15 cellular contexts compared by ENCODE assay signal in the genomic region with DNA sequence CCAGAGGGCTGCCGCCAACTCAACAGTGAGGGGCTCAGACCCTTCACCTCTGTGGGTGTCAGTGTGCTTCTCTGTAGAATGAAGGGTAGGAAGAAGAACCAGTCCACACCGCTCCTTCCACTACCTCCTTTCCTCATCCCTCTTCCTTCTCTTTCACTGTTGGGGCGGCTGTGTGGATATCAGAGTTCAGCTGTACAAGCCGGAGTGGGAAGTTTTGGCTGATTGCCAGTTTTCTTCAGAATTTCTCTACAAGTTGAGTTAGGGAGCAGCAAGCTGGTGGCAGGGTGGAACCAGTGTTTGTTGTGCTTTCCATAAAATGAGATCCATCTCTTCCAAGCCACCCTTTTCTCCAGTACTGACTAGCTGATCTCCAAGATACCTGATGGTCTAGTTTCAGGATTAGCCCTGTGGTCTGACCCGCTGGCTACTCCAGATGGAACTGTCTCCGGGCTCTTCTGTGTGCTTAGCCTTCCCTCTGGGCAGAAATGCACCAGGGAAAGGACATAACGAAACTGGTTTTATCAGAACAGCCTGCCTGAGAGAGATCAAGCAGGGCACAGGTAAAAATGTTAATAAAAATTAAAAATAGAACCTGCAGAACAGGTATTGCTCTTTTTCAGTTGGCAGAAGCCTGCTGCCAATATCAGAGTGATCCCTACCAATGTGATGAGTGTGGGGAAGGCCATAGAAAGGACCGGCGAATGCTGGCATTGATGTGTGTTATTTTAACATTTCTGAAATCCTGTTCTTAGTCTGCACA.
DNase-seq lines count a peak whose midpoint lies in the region; FAIRE-seq and TF ChIP-seq lines count a peak whose summit lies in the region.
"Had no signal": no experiment of that assay in that cellular context is flagged by ENCODE, and none has a peak within 500 bp of the region (broad histone marks: within the 10 kb centered on the region; RNA-seq: fewer than 3 reads in every experiment).

No MANE protein-coding gene starts in this region.

- peaks cover 50% of the 10 kb centered on the region for H3K4me1 ChIP-seq in SJCRH30
- peaks cover 45% of the 10 kb centered on the region for H3K4me1 ChIP-seq in keratinocyte (ENCODE audit: control insufficient read depth, extremely low read depth, insufficient read depth, low read length)
- peaks cover 25% of the 10 kb centered on the region for H3K4me1 ChIP-seq in smooth muscle cell (ENCODE audit: low read depth)

- peak overlapping the region; percentile 84 for H3K4me2 ChIP-seq in keratinocyte (ENCODE audit: control insufficient read depth, extremely low read depth, insufficient read depth, low read depth, low read length)
- peak overlapping the region; percentile 9 for H3K4me2 ChIP-seq in smooth muscle cell
- H3K4me2 ChIP-seq: KMS-11 had no signal

- dilution Hi-C loops in keratinocyte (cut with MboI; ENCODE audit: extremely low pct_ligation_motif_present, low sequenced_read_pairs), result loop anchor here (25.0 kb wide), 1 partner anchor 174 kb away; a partner anchor contains a TSS

- no peaks in the 10 kb centered on the region for H3K36me3 Mint-ChIP-seq in nephron progenitor cell (ENCODE audit: low read depth)

- WGBS in smooth muscle cell (ENCODE audit: low lambda C conversion rate), result 66% methylated on average over 9 of the region's 9 CpGs

- no peak for FAIRE-seq in keratinocyte (lab: Jason Lieb, UNC)
- FAIRE-seq: A549 had no signal

- H3K27ac ChIP-seq in SJCRH30, result no peak overlapping the region
- peak overlapping the region; percentile 26 for H3K27ac ChIP-seq in keratinocyte (ENCODE audit: control insufficient read depth, insufficient read depth, low read length)
- H3K27ac ChIP-seq in smooth muscle cell (ENCODE audit: low read depth), result peak overlapping the region; percentile 15
- H3K27ac ChIP-seq: A549, KMS-11 had no signal

- H3K4me3 Mint-ChIP-seq in nephron progenitor cell, result no peak overlapping the region
- H3K4me3 Mint-ChIP-seq: neural crest cell; stimulated activated naive CD8-positive, alpha-beta T cell treated with anti-CD3 and anti-CD28 coated beads, Interleukin-15, Interleukin-2, amounts not matched to agents 100 ng/mL and 50 ng/mL, for 24 hours had no signal

- H2AFZ ChIP-seq in keratinocyte (ENCODE audit: control insufficient read depth, low read length), result peak overlapping the region; percentile 46
- peak overlapping the region; percentile 57 for H2AFZ ChIP-seq in smooth muscle cell (ENCODE audit: low read depth)

- peak; percentile 13 for DNase-seq in DMS79 treated with DMSO at 0.1 percent for 48 hours (lab: John Stamatoyannopoulos, UW)
- DNase-seq in DMS79 (lab: John Stamatoyannopoulos, UW), result no peak
- peak; percentile 43 to 75 for DNase-seq in SJCRH30
- no peak for DNase-seq in keratinocyte (ENCODE audit: low read depth, low spot score)
- no peak for DNase-seq in smooth muscle cell (lab: John Stamatoyannopoulos, UW; ENCODE audit: unreplicated experiment)
- no peak for DNase-seq in central memory CD4-positive, alpha-beta T cell
- DNase-seq in nephron progenitor cell, result no peak
- no peak for DNase-seq in NCI-H748 (lab: John Stamatoyannopoulos, UW; ENCODE audit: unreplicated experiment)
- DNase-seq: activated CD4-positive, CD25-positive, alpha-beta regulatory T cell treated with anti-CD3 and anti-CD28 coated beads, Interleukin-2, amount 50 U/mL, for 72 hours; activated T-cell treated with anti-CD3 and anti-CD28 coated beads, Interleukin-2, amount 50 U/mL, for 48 hours; stimulated activated CD4-positive, alpha-beta T cell treated with anti-CD3 and anti-CD28 coated beads, Interleukin-2, amount 100 ng/mL, for 24 hours had no signal

- no peaks in the 10 kb centered on the region for H3K9me1 ChIP-seq in keratinocyte (ENCODE audit: control insufficient read depth, extremely low read depth, insufficient read depth, low read length)

- TF ChIP-seq CTCF in keratinocyte (optimal IDR thresholded peaks at IDR 0.05 in 1 of 3, IDR thresholded peaks at IDR 0.05 in 1 of 3, conservative IDR thresholded peaks at IDR 0.05 in 1 of 3; ENCODE audit: extremely low read depth in 1 of 3, insufficient read depth in 2 of 3, low read length in 3 of 3) (no peak), smooth muscle cell (IDR thresholded peaks at IDR 0.05; ENCODE audit: borderline replicate concordance, insufficient read depth, poor library complexity, severe bottlenecking) (no peak), nephron progenitor cell (IDR thresholded peaks at IDR 0.05) (no peak)

- no peaks in the 10 kb centered on the region for H3K9me3 Mint-ChIP-seq in nephron progenitor cell
- H3K9me3 Mint-ChIP-seq: neural crest cell; stimulated activated naive CD8-positive, alpha-beta T cell treated with anti-CD3 and anti-CD28 coated beads, Interleukin-15, Interleukin-2, amounts not matched to agents 100 ng/mL and 50 ng/mL, for 24 hours had no signal

- H3K27me3 ChIP-seq in SJCRH30, result no peaks in the 10 kb centered on the region
- no peaks in the 10 kb centered on the region for H3K27me3 ChIP-seq in keratinocyte (ENCODE audit: control insufficient read depth, extremely low read depth, insufficient read depth, low read length)
- H3K27me3 ChIP-seq in smooth muscle cell (ENCODE audit: low read depth), result no peaks in the 10 kb centered on the region

- peaks cover 73% of the 10 kb centered on the region for H3K4me1 Mint-ChIP-seq in nephron progenitor cell

- no peak overlapping the region for H3K27ac Mint-ChIP-seq in nephron progenitor cell
- H3K27ac Mint-ChIP-seq: stimulated activated naive CD8-positive, alpha-beta T cell treated with anti-CD3 and anti-CD28 coated beads, Interleukin-15, Interleukin-2, amounts not matched to agents 100 ng/mL and 50 ng/mL, for 24 hours had no signal

- H3K27me3 Mint-ChIP-seq in nephron progenitor cell (ENCODE audit: low read depth, poor library complexity), result peaks cover 8% of the 10 kb centered on the region

- peaks cover 23% of the 10 kb centered on the region for H3F3A ChIP-seq in smooth muscle cell (ENCODE audit: low read depth)

- H3K9me3 ChIP-seq in SJCRH30 (replicated peaks) (no peaks in the 10 kb centered on the region), keratinocyte (ENCODE audit: control insufficient read depth, low read depth, low read length) (no peaks in the 10 kb centered on the region), smooth muscle cell (replicated peaks; ENCODE audit: low read depth) (no peaks in the 10 kb centered on the region)
- H3K9me3 ChIP-seq: A549 had no signal

- H3K79me2 ChIP-seq in keratinocyte (ENCODE audit: control insufficient read depth, insufficient read depth, low read length) (no peaks in the 10 kb centered on the region), smooth muscle cell (ENCODE audit: low read depth) (no peaks in the 10 kb centered on the region)

- H3K36me3 ChIP-seq in SJCRH30, result no peaks in the 10 kb centered on the region
- no peaks in the 10 kb centered on the region for H3K36me3 ChIP-seq in keratinocyte (ENCODE audit: control insufficient read depth in 2 of 2, extremely low read depth in 1 of 2, insufficient read depth in 2 of 2, low read length in 2 of 2)
- H3K36me3 ChIP-seq in smooth muscle cell (ENCODE audit: low read depth), result no peaks in the 10 kb centered on the region

- H4K20me1 ChIP-seq in keratinocyte (ENCODE audit: control insufficient read depth, extremely low read depth, insufficient read depth, low read length) (no peaks in the 10 kb centered on the region), smooth muscle cell (ENCODE audit: low read depth) (no peaks in the 10 kb centered on the region)

- H3K9ac ChIP-seq in keratinocyte (ENCODE audit: control insufficient read depth, extremely low read depth, insufficient read depth, low read length) (no peak overlapping the region), smooth muscle cell (ENCODE audit: low read depth) (no peak overlapping the region)
- H3K9ac ChIP-seq: KMS-11 had no signal

- H3K4me3 ChIP-seq in SJCRH30 (no peak overlapping the region), keratinocyte (ENCODE audit: control insufficient read depth in 2 of 3, extremely low read depth in 1 of 3, insufficient read depth in 2 of 3, low read depth in 1 of 3, low read length in 3 of 3) (peak overlapping the region; percentile 11 to 44 (median 42)), smooth muscle cell (no peak overlapping the region)
- H3K4me3 ChIP-seq: A549 had no signal

Comparison
In these comparisons a context has a peak if more than half of its experiments do, and no peak if none do; other contexts are left out.
1. DNase-seq: peak in DMS79 treated with DMSO at 0.1 percent for 48 hours (single experiment) and SJCRH30 (2 of 2); none in DMS79 (single experiment), keratinocyte (single experiment), smooth muscle cell (single experiment), central memory CD4-positive, alpha-beta T cell (single experiment), nephron progenitor cell (single experiment) and NCI-H748 (single experiment).
2. H3K4me3 ChIP-seq: peak in keratinocyte (3 of 3); none in SJCRH30 (single experiment) and smooth muscle cell (single experiment).